Comparison of ENCODE assay signal across 8 cellular contexts in genomic region chr6:30616811-30617564, GRCh38. TPM values are rescaled to one million over a fixed set of nuclear protein-coding genes. Genes with fewer than 3 reads are reported as not detected.
DNase-seq lines count a peak whose midpoint lies in the region; ATAC-seq and TF ChIP-seq lines count a peak whose summit lies in the region.

Gene PPP1R10, minus strand, starts transcription at chr6:30617243. Its CDS starts 7,299 bp downstream, at chr6:30609944.

- peaks cover 20% of the 10 kb centered on the region for H3K4me1 ChIP-seq in thymus (ENCODE audit: control insufficient read depth, insufficient read depth, low read length)

- no peaks in the 10 kb centered on the region for H3K9me3 Mint-ChIP-seq in activated naive CD8-positive, alpha-beta T cell treated with anti-CD3 and anti-CD28 coated beads, Interleukin-2, amount 10 ng/mL, durations not matched to agents 7 days and 5 days
- peaks cover 32% of the 10 kb centered on the region for H3K9me3 Mint-ChIP-seq in glutamatergic neuron (ENCODE audit: unreplicated experiment)
- H3K9me3 Mint-ChIP-seq in osteocyte (ENCODE audit: unreplicated experiment) = no peaks in the 10 kb centered on the region

- H3K36me3 Mint-ChIP-seq in activated naive CD8-positive, alpha-beta T cell treated with anti-CD3 and anti-CD28 coated beads, Interleukin-2, amount 10 ng/mL, durations not matched to agents 7 days and 5 days = peaks cover 50% of the 10 kb centered on the region
- peaks cover 10% of the 10 kb centered on the region for H3K36me3 Mint-ChIP-seq in glutamatergic neuron (ENCODE audit: unreplicated experiment)
- H3K36me3 Mint-ChIP-seq in osteocyte (ENCODE audit: unreplicated experiment) = peaks cover 29% of the 10 kb centered on the region

- peak within 1 kb of the TSS; percentile 98 for H3K27ac Mint-ChIP-seq in activated naive CD8-positive, alpha-beta T cell treated with anti-CD3 and anti-CD28 coated beads, Interleukin-2, amount 10 ng/mL, durations not matched to agents 7 days and 5 days
- peak within 1 kb of the TSS; percentile 99 for H3K27ac Mint-ChIP-seq in glutamatergic neuron (ENCODE audit: unreplicated experiment)
- H3K27ac Mint-ChIP-seq in osteocyte (ENCODE audit: unreplicated experiment) = peak within 1 kb of the TSS; percentile 100

- peak within 1 kb of the TSS; percentile 91 for H3K27ac ChIP-seq in SU-DHL-6 (ENCODE audit: low read depth, low read length)
- H3K27ac ChIP-seq in thymus (ENCODE audit: low read depth) = peak within 1 kb of the TSS; percentile 100

- H3K4me1 Mint-ChIP-seq in activated naive CD8-positive, alpha-beta T cell treated with anti-CD3 and anti-CD28 coated beads, Interleukin-2, amount 10 ng/mL, durations not matched to agents 7 days and 5 days = peaks cover 32% of the 10 kb centered on the region
- H3K4me1 Mint-ChIP-seq in glutamatergic neuron (ENCODE audit: low read depth, unreplicated experiment) = peaks cover 19% of the 10 kb centered on the region
- H3K4me1 Mint-ChIP-seq in osteocyte (ENCODE audit: unreplicated experiment) = peaks cover 36% of the 10 kb centered on the region

- peaks cover 24% of the 10 kb centered on the region for H3K36me3 ChIP-seq in SU-DHL-6 (ENCODE audit: low read length)
- H3K36me3 ChIP-seq in thymus (ENCODE audit: control insufficient read depth, insufficient read depth) = peaks cover 19% of the 10 kb centered on the region

- POLR2A ChIA-PET in activated naive CD8-positive, alpha-beta T cell treated with anti-CD3 and anti-CD28 coated beads, Interleukin-2, amount 10 ng/mL, durations not matched to agents 7 days and 5 days (lab: Charles Lee) = interaction anchor here (0.6 to 2.6 kb wide), 23 partner anchors 9 to 541 kb away, joined by 3 to 25 read pairs (median 7); partner anchors contain the start of genes ABCF1, ATAT1, CCHCR1 and DHX16

- no peaks in the 10 kb centered on the region for H4K20me1 ChIP-seq in SU-DHL-6 (ENCODE audit: low read depth, low read length)

- DNase-seq in NCI-H128 (lab: John Stamatoyannopoulos, UW; ENCODE audit: unreplicated experiment) (peak; percentile 99), glutamatergic neuron (peak; percentile 95), osteocyte (ENCODE audit: extremely low spot score, unreplicated experiment) (peak; percentile 99)
- peak; percentile 97 for DNase-seq in activated naive CD8-positive, alpha-beta T cell treated with anti-CD3 and anti-CD28 coated beads, Interleukin-2, amount 10 ng/mL, durations not matched to agents 7 days and 5 days

- peak; percentile 99 for TF ChIP-seq POLR2A in GM10847 (IDR thresholded peaks at IDR 0.05; ENCODE audit: extremely low read depth, insufficient read length)

- WGBS in thymus = under 1% methylated on average over 40 of the region's 40 CpGs

- peak within 1 kb of the TSS; percentile 5 for H2AFZ ChIP-seq in SU-DHL-6 (ENCODE audit: low read depth, low read length, severe bottlenecking)

- H3K27me3 ChIP-seq in SU-DHL-6 (ENCODE audit: low read length) (no peaks in the 10 kb centered on the region), thymus (ENCODE audit: control insufficient read depth, insufficient read depth) (no peaks in the 10 kb centered on the region)

- peak within 1 kb of the TSS; percentile 88 for H3K4me2 ChIP-seq in SU-DHL-6 (ENCODE audit: low read depth, low read length, poor library complexity, severe bottlenecking)

- H3K79me2 ChIP-seq in SU-DHL-6 (ENCODE audit: insufficient read depth, low read length) = peaks cover 51% of the 10 kb centered on the region

- H3K27me3 Mint-ChIP-seq in activated naive CD8-positive, alpha-beta T cell treated with anti-CD3 and anti-CD28 coated beads, Interleukin-2, amount 10 ng/mL, durations not matched to agents 7 days and 5 days = no peaks in the 10 kb centered on the region
- H3K27me3 Mint-ChIP-seq in glutamatergic neuron (ENCODE audit: unreplicated experiment) = peaks cover 28% of the 10 kb centered on the region
- no peaks in the 10 kb centered on the region for H3K27me3 Mint-ChIP-seq in osteocyte (ENCODE audit: unreplicated experiment)

- no peaks in the 10 kb centered on the region for H3K9me3 ChIP-seq in SU-DHL-6 (ENCODE audit: insufficient read depth, low read length)
- no peaks in the 10 kb centered on the region for H3K9me3 ChIP-seq in thymus (ENCODE audit: control insufficient read depth)

- peaks cover 48% of the 10 kb centered on the region for H3F3A ChIP-seq in SU-DHL-6 (ENCODE audit: insufficient read depth)

- no peaks in the 10 kb centered on the region for H3K9me2 ChIP-seq in SU-DHL-6 (replicated peaks; ENCODE audit: insufficient read depth, low read length)

- H3K4me3 Mint-ChIP-seq in activated naive CD8-positive, alpha-beta T cell treated with anti-CD3 and anti-CD28 coated beads, Interleukin-2, amount 10 ng/mL, durations not matched to agents 7 days and 5 days = peak within 1 kb of the TSS; percentile 95
- H3K4me3 Mint-ChIP-seq in glutamatergic neuron (ENCODE audit: unreplicated experiment) = peak within 1 kb of the TSS; percentile 97
- H3K4me3 Mint-ChIP-seq in osteocyte (ENCODE audit: unreplicated experiment) = peak within 1 kb of the TSS; percentile 97

- H3K9ac ChIP-seq in SU-DHL-6 (ENCODE audit: low read length) = peak within 1 kb of the TSS; percentile 93

- TF ChIP-seq CTCF in SU-DHL-6 (IDR thresholded peaks at IDR 0.05; ENCODE audit: insufficient read depth, low read length, poor library complexity, severe bottlenecking) = no peak
- TF ChIP-seq CTCF in glutamatergic neuron (IDR thresholded peaks at IDR 0.05; ENCODE audit: partially characterized antibody, unreplicated experiment) = no peak
- no peak for TF ChIP-seq CTCF in osteocyte (IDR thresholded peaks at IDR 0.05)

- H3K4me3 ChIP-seq in SU-DHL-6 (ENCODE audit: insufficient read depth, low read length, poor library complexity, severe bottlenecking) (peak within 1 kb of the TSS; percentile 91), thymus (ENCODE audit: low read length) (peak within 1 kb of the TSS; percentile 97)

- peak; percentile 77 for ATAC-seq in HG02678 (IDR thresholded peaks at IDR 0.05; ENCODE audit: unreplicated experiment)
- ATAC-seq in activated naive CD8-positive, alpha-beta T cell treated with anti-CD3 and anti-CD28 coated beads, Interleukin-2, amount 10 ng/mL, durations not matched to agents 7 days and 5 days (ENCODE audit: low read depth) = peak; percentile 73

RNA-seq across cellular contexts. Expression of gene PPP1R10, which starts in this region (rescaled TPM):
- total RNA-seq in activated naive CD8-positive, alpha-beta T cell treated with anti-CD3 and anti-CD28 coated beads, Interleukin-2, amount 10 ng/mL, durations not matched to agents 7 days and 5 days = 100 to 1,000 TPM; 140 to 151 TPM
- total RNA-seq in glutamatergic neuron (ENCODE audit: unreplicated experiment) = 99.7 TPM
- total RNA-seq in osteocyte = 82.1 and 87.6 TPM in 2 replicates
- polyA plus RNA-seq in thymus = 24.9 TPM

Comparison
In these comparisons a context has a peak if more than half of its experiments do, and no peak if none do; other contexts are left out.
1. Peak in every context shown above with its lines: DNase-seq, ATAC-seq, H3K4me3 ChIP-seq and H3K27ac ChIP-seq.